Comparison of ENCODE assay signal across 8 cellular contexts in the genomic region with DNA sequence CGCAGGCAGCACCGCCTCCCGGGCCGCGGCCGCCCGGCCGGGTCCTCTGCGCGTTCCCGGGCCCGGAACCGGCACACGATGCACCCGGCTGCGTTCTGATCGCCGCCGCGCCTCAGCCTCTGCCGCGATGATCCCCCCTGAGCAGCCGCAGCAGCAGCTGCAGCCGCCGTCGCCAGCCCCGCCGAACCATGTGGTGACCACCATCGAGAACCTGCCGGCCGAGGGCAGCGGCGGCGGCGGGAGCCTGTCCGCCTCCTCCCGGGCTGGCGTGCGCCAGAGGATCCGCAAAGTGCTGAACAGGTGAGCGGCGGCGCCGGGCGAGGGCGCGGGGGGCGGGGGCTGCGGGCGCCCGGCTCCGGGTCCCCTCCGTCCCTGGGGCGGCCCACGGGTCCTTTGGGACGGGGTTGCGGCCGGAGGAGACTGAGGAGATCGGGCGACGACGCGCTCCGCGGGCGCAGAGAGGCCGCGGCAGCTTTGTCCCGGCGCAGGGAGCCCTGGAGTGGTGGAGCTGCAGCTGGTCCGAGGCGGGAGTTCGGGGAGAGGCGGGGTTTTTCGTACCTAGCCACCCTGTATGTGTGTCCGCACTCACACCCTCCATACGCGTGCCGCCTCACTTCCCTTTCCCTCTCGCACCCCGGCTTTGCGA. TPM values are rescaled to one million over a fixed set of nuclear protein-coding genes. Genes with fewer than 3 reads are reported as not detected.
DNase-seq lines count a peak whose midpoint lies in the region; ATAC-seq lines count a peak whose summit lies in the region.

No MANE protein-coding gene starts in this region.

- peaks cover 62% of the 10 kb centered on the region for H3K27me3 Mint-ChIP-seq in activated T-cell treated with anti-CD3 and anti-CD28 coated beads, Interleukin-2, amount 50 U/mL, for 4 hours (ENCODE audit: low read depth)
- peaks cover 60% of the 10 kb centered on the region for H3K27me3 Mint-ChIP-seq in stimulated activated memory B cell treated with anti-CD40 and anti-IgM and Interleukin-4, amounts not matched to agents 10 μg/mL and 1 μg/mL and 100 μg/mL, for 72 hours

- no peak overlapping the region for H3K27ac Mint-ChIP-seq in stimulated activated memory B cell treated with anti-CD40 and anti-IgM and Interleukin-4, amounts not matched to agents 10 μg/mL and 1 μg/mL and 100 μg/mL, for 72 hours

- H3K4me1 Mint-ChIP-seq in activated T-cell treated with anti-CD3 and anti-CD28 coated beads, Interleukin-2, amount 50 U/mL, for 4 hours (ENCODE audit: low read depth), result peaks cover 7% of the 10 kb centered on the region
- peaks cover 5% of the 10 kb centered on the region for H3K4me1 Mint-ChIP-seq in stimulated activated memory B cell treated with anti-CD40 and anti-IgM and Interleukin-4, amounts not matched to agents 10 μg/mL and 1 μg/mL and 100 μg/mL, for 72 hours

- H3K4me3 ChIP-seq in iPS-18c (ENCODE audit: insufficient read depth, low read depth, low read length), result peak overlapping the region; percentile 82

- ATAC-seq in HG02973 (IDR thresholded peaks at IDR 0.05; ENCODE audit: unreplicated experiment), result peak; percentile 14
- ATAC-seq in activated T-cell treated with anti-CD3 and anti-CD28 coated beads, Interleukin-2, amount 50 U/mL, for 4 hours, result peak; percentile 11 to 16
- ATAC-seq in stimulated activated memory B cell treated with anti-CD40 and anti-IgM and Interleukin-4, amounts not matched to agents 10 μg/mL and 1 μg/mL and 100 μg/mL, for 72 hours, result no peak

- H3K36me3 Mint-ChIP-seq in activated T-cell treated with anti-CD3 and anti-CD28 coated beads, Interleukin-2, amount 50 U/mL, for 4 hours (ENCODE audit: insufficient read depth), result no peaks in the 10 kb centered on the region
- no peaks in the 10 kb centered on the region for H3K36me3 Mint-ChIP-seq in stimulated activated memory B cell treated with anti-CD40 and anti-IgM and Interleukin-4, amounts not matched to agents 10 μg/mL and 1 μg/mL and 100 μg/mL, for 72 hours

- no peaks in the 10 kb centered on the region for H3K9me3 ChIP-seq in iPS-18c (ENCODE audit: control insufficient read depth, insufficient read depth, low read length)

- no peaks in the 10 kb centered on the region for H3K9me3 Mint-ChIP-seq in activated T-cell treated with anti-CD3 and anti-CD28 coated beads, Interleukin-2, amount 50 U/mL, for 4 hours
- H3K9me3 Mint-ChIP-seq in stimulated activated memory B cell treated with anti-CD40 and anti-IgM and Interleukin-4, amounts not matched to agents 10 μg/mL and 1 μg/mL and 100 μg/mL, for 72 hours, result no peaks in the 10 kb centered on the region

- DNase-seq in NCI-H2081 (lab: John Stamatoyannopoulos, UW) (peak; percentile 15 to 27), NCI-H2081 treated with DMSO at 0.1 percent for 48 hours (lab: John Stamatoyannopoulos, UW) (no peak), AG08395 (ENCODE audit: low spot score) (no peak), NCI-H2196 (lab: John Stamatoyannopoulos, UW; ENCODE audit: unreplicated experiment) (no peak)
- no peak for DNase-seq in activated T-cell treated with anti-CD3 and anti-CD28 coated beads, Interleukin-2, amount 50 U/mL, for 4 hours

- H3K4me3 Mint-ChIP-seq in activated T-cell treated with anti-CD3 and anti-CD28 coated beads, Interleukin-2, amount 50 U/mL, for 4 hours, result no peak overlapping the region
- peak overlapping the region; percentile 50 for H3K4me3 Mint-ChIP-seq in stimulated activated memory B cell treated with anti-CD40 and anti-IgM and Interleukin-4, amounts not matched to agents 10 μg/mL and 1 μg/mL and 100 μg/mL, for 72 hours

RNA-seq across cellular contexts. Expression of gene SLC35F1, which starts 0.7 kb away (rescaled TPM):
- total RNA-seq in activated T-cell treated with anti-CD3 and anti-CD28 coated beads, Interleukin-2, amount 50 U/mL, for 4 hours, result under 1 TPM; 0.13 to 0.27 (median 0.21) TPM

Comparison
In these comparisons a context has a peak if more than half of its experiments do, and no peak if none do; other contexts are left out.
1. DNase-seq: peak in NCI-H2081 (2 of 2); none in NCI-H2081 treated with DMSO at 0.1 percent for 48 hours (single experiment), activated T-cell treated with anti-CD3 and anti-CD28 coated beads, Interleukin-2, amount 50 U/mL, for 4 hours (single experiment), AG08395 (single experiment) and NCI-H2196 (single experiment).